Comparison of ENCODE assay signal across 8 cellular contexts in the genomic region with DNA sequence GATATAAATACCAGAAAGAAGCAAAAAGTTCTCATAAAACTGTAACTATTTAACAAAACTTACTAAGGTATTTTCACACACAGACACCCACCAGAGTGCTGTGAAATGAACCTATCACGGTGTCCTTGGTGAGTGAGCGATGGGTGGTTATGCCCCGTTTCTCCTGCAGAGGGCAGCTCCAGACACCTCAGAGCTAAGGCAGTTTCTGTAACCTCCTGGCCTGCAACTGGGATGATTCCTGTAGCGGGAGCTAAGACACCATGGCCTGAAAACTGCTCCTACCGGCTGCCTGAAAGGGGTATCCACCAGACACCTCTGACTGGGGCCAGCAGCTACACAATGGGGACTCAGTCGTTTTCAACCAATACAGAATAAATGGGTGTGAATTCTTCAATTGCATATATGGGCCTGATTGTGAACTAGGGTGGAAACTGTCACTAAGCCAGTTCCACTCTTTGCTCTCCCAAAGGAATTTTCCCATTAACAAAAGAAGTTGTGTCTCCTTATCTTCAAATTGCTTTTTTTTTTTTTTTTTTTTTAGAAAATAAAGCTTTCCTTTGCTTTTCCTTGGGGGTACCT.
A peak's percentile ranks its signal among the peaks of the same experiment; 100 is the strongest.
DNase-seq lines count a peak whose midpoint lies in the region; ATAC-seq, FAIRE-seq and TF ChIP-seq lines count a peak whose summit lies in the region.

No MANE protein-coding gene starts in this region.

- ATAC-seq in activated T-cell treated with anti-CD3 and anti-CD28 coated beads, Interleukin-2, amount 50 U/mL, for 4 hours, result no peak
- ATAC-seq in GM21786 (IDR thresholded peaks at IDR 0.05; ENCODE audit: unreplicated experiment) (peak; percentile 98), pancreas (peak in 3 of 4 donors; percentile 87 to 93 (median 90))

- H3K36me3 Mint-ChIP-seq in activated T-cell treated with anti-CD3 and anti-CD28 coated beads, Interleukin-2, amount 50 U/mL, for 4 hours (ENCODE audit: insufficient read depth), result no peaks in the 10 kb centered on the region

- intact Hi-C loops in pancreas (cut with DNase I), result no loop called here

- DNase-seq in activated T-cell treated with anti-CD3 and anti-CD28 coated beads for 24 hours (ENCODE audit: low read depth), result peak; percentile 1
- no peak for DNase-seq in activated T-cell treated with anti-CD3 and anti-CD28 coated beads, Interleukin-2, amount 50 U/mL, for 4 hours
- peak; percentile 16 for DNase-seq in HuH-7 (ENCODE audit: low spot score)
- DNase-seq in SK-MEL-5 (ENCODE audit: low read depth, low spot score), result peak; percentile 90
- peak; percentile 3 for DNase-seq in effector CD8-positive, alpha-beta T cell (lab: John Stamatoyannopoulos, UW)
- peak in 4 of 6 donors; percentile 24 to 64 (median 44) for DNase-seq in pancreas
- no peak for DNase-seq in activated effector memory CD4-positive, alpha-beta T cell treated with Interleukin-2 at 50 U/mL for 16 hours

- H3K9me3 Mint-ChIP-seq in activated T-cell treated with anti-CD3 and anti-CD28 coated beads, Interleukin-2, amount 50 U/mL, for 4 hours, result no peaks in the 10 kb centered on the region

- no peak overlapping the region for H3K4me3 ChIP-seq in pancreas

- peak in 3 of 4 donors; percentile 32 to 52 (median 36) for TF ChIP-seq CTCF in pancreas (IDR thresholded peaks at IDR 0.05)

- no peaks in the 10 kb centered on the region for H3K9me3 ChIP-seq in pancreas

- FAIRE-seq in pancreas (lab: Jason Lieb, UNC), result no peak

- no peaks in the 10 kb centered on the region for H3K4me1 ChIP-seq in pancreas

- in situ Hi-C loops in SK-MEL-5 (cut with HindIII; ENCODE audit: low pct_unique_long_range_greater_than_20kb, low sequenced_read_pairs), result no loop called here

- WGBS in pancreas, 2 donors, result 11 to 17% methylated on average over 6 of the region's 6 CpGs

- H3K27ac ChIP-seq in pancreas, result no peak overlapping the region

- H3K4me1 Mint-ChIP-seq in activated T-cell treated with anti-CD3 and anti-CD28 coated beads, Interleukin-2, amount 50 U/mL, for 4 hours (ENCODE audit: low read depth), result no peaks in the 10 kb centered on the region

- H3K27me3 ChIP-seq in pancreas, result no peaks in the 10 kb centered on the region

- H3K4me3 Mint-ChIP-seq in activated T-cell treated with anti-CD3 and anti-CD28 coated beads, Interleukin-2, amount 50 U/mL, for 4 hours, result no peak overlapping the region

- no peaks in the 10 kb centered on the region for H3K36me3 ChIP-seq in pancreas

- no peaks in the 10 kb centered on the region for H3K27me3 Mint-ChIP-seq in activated T-cell treated with anti-CD3 and anti-CD28 coated beads, Interleukin-2, amount 50 U/mL, for 4 hours (ENCODE audit: low read depth)

Comparison
In these comparisons a context has a peak if more than half of its experiments do, and no peak if none do; other contexts are left out.
1. DNase-seq: peak in activated T-cell treated with anti-CD3 and anti-CD28 coated beads for 24 hours (single experiment), HuH-7 (single experiment), SK-MEL-5 (single experiment), effector CD8-positive, alpha-beta T cell (single experiment) and pancreas (4 of 6); none in activated T-cell treated with anti-CD3 and anti-CD28 coated beads, Interleukin-2, amount 50 U/mL, for 4 hours (single experiment) and activated effector memory CD4-positive, alpha-beta T cell treated with Interleukin-2 at 50 U/mL for 16 hours (single experiment).
2. ATAC-seq: peak in GM21786 (single experiment) and pancreas (3 of 4); none in activated T-cell treated with anti-CD3 and anti-CD28 coated beads, Interleukin-2, amount 50 U/mL, for 4 hours (0 of 2).